In genomic region chr17:40026816-40027613, GRCh38 we compare ENCODE assay signal across 8 cellular contexts. TPM values are rescaled to one million over a fixed set of nuclear protein-coding genes. Genes with fewer than 3 reads are reported as not detected.
DNase-seq lines count a peak whose midpoint lies in the region; ATAC-seq and TF ChIP-seq lines count a peak whose summit lies in the region.

No MANE protein-coding gene starts in this region.

- TF ChIP-seq CTCF in GM12865 (IDR thresholded peaks at IDR 0.05; ENCODE audit: insufficient read depth, low read depth, low read length, missing control alignments) (peak; percentile 87), NB4 (IDR thresholded peaks at IDR 0.05; ENCODE audit: low read depth, low read length) (peak; percentile 90), SU-DHL-6 (IDR thresholded peaks at IDR 0.05; ENCODE audit: insufficient read depth, low read length, poor library complexity, severe bottlenecking) (peak; percentile 88), upper lobe of right lung (IDR thresholded peaks at IDR 0.05) (peak; percentile 95)

- H3K9me3 ChIP-seq in SU-DHL-6 (ENCODE audit: insufficient read depth, low read length) (no peaks in the 10 kb centered on the region), upper lobe of right lung (no peaks in the 10 kb centered on the region)

- intact Hi-C loops in Right ventricle myocardium superior (cut with DNase I): no loop called here
- intact Hi-C loops in posterior vena cava (cut with DNase I): no loop called here
- intact Hi-C loops in upper lobe of right lung (cut with DNase I): no loop called here

- ATAC-seq in activated naive CD8-positive, alpha-beta T cell treated with anti-CD3 and anti-CD28 coated beads, Interleukin-2, amount 10 ng/mL, durations not matched to agents 7 days and 5 days (ENCODE audit: low read depth): peak; percentile 87
- ATAC-seq in Right ventricle myocardium superior (ENCODE audit: poor library complexity): peak; percentile 95
- ATAC-seq in upper lobe of right lung: peak; percentile 90
- ATAC-seq in HG03460 (IDR thresholded peaks at IDR 0.05; ENCODE audit: unreplicated experiment): no peak

- no peak overlapping the region for H3K4me2 ChIP-seq in SU-DHL-6 (ENCODE audit: low read depth, low read length, poor library complexity, severe bottlenecking)

- no peaks in the 10 kb centered on the region for H3K79me2 ChIP-seq in SU-DHL-6 (ENCODE audit: insufficient read depth, low read length)

- no peak for TF ChIP-seq POLR2A in NB4 (IDR thresholded peaks at IDR 0.05; ENCODE audit: extremely low read depth, insufficient read length)

- H3K4me3 Mint-ChIP-seq in activated naive CD8-positive, alpha-beta T cell treated with anti-CD3 and anti-CD28 coated beads, Interleukin-2, amount 10 ng/mL, durations not matched to agents 7 days and 5 days: no peak overlapping the region

- no peak overlapping the region for H2AFZ ChIP-seq in SU-DHL-6 (ENCODE audit: low read depth, low read length, severe bottlenecking)

- no peaks in the 10 kb centered on the region for H3K36me3 ChIP-seq in SU-DHL-6 (ENCODE audit: low read length)
- peaks cover 73% of the 10 kb centered on the region for H3K36me3 ChIP-seq in upper lobe of right lung

- H3K4me3 ChIP-seq in GM12865 (ENCODE audit: low read depth, low read length) (no peak overlapping the region), NB4 (ENCODE audit: low read depth, low read length) (no peak overlapping the region), SU-DHL-6 (ENCODE audit: insufficient read depth, low read length, poor library complexity, severe bottlenecking) (no peak overlapping the region), upper lobe of right lung (no peak overlapping the region)

- POLR2A ChIA-PET in activated naive CD8-positive, alpha-beta T cell treated with anti-CD3 and anti-CD28 coated beads, Interleukin-2, amount 10 ng/mL, durations not matched to agents 7 days and 5 days (lab: Charles Lee): interaction anchor here (1.2 kb wide), 1 partner anchor 27 kb away, joined by 4 read pairs; the partner anchor contains the start of gene MED24

- peaks cover 47% of the 10 kb centered on the region for H3K4me1 ChIP-seq in upper lobe of right lung

- H3K27ac Mint-ChIP-seq in activated naive CD8-positive, alpha-beta T cell treated with anti-CD3 and anti-CD28 coated beads, Interleukin-2, amount 10 ng/mL, durations not matched to agents 7 days and 5 days: no peak overlapping the region

- no peak overlapping the region for H3K27ac ChIP-seq in SU-DHL-6 (ENCODE audit: low read depth, low read length)
- H3K27ac ChIP-seq in upper lobe of right lung: no peak overlapping the region

- H3K9me2 ChIP-seq in SU-DHL-6 (replicated peaks; ENCODE audit: insufficient read depth, low read length): no peaks in the 10 kb centered on the region

- H3K27me3 Mint-ChIP-seq in activated naive CD8-positive, alpha-beta T cell treated with anti-CD3 and anti-CD28 coated beads, Interleukin-2, amount 10 ng/mL, durations not matched to agents 7 days and 5 days: no peaks in the 10 kb centered on the region

- H3K27me3 ChIP-seq in SU-DHL-6 (ENCODE audit: low read length): no peaks in the 10 kb centered on the region
- H3K27me3 ChIP-seq in upper lobe of right lung: no peaks in the 10 kb centered on the region

- H3K4me1 Mint-ChIP-seq in activated naive CD8-positive, alpha-beta T cell treated with anti-CD3 and anti-CD28 coated beads, Interleukin-2, amount 10 ng/mL, durations not matched to agents 7 days and 5 days: peaks cover 18% of the 10 kb centered on the region

- peaks cover 25% of the 10 kb centered on the region for H3K36me3 Mint-ChIP-seq in activated naive CD8-positive, alpha-beta T cell treated with anti-CD3 and anti-CD28 coated beads, Interleukin-2, amount 10 ng/mL, durations not matched to agents 7 days and 5 days

- H3F3A ChIP-seq in SU-DHL-6 (ENCODE audit: insufficient read depth): no peaks in the 10 kb centered on the region

- H3K9me3 Mint-ChIP-seq in activated naive CD8-positive, alpha-beta T cell treated with anti-CD3 and anti-CD28 coated beads, Interleukin-2, amount 10 ng/mL, durations not matched to agents 7 days and 5 days: no peaks in the 10 kb centered on the region

- no peaks in the 10 kb centered on the region for H4K20me1 ChIP-seq in SU-DHL-6 (ENCODE audit: low read depth, low read length)

- DNase-seq in GM12865 (ENCODE audit: low read depth) (peak; percentile 86), NB4 (ENCODE audit: low read depth) (peak; percentile 81), Right ventricle myocardium superior (peak; percentile 83), posterior vena cava (ENCODE audit: low spot score) (peak; percentile 94), upper lobe of right lung (peak; percentile 86)
- DNase-seq in activated naive CD8-positive, alpha-beta T cell treated with anti-CD3 and anti-CD28 coated beads, Interleukin-2, amount 10 ng/mL, durations not matched to agents 7 days and 5 days: peak; percentile 79

- no peak overlapping the region for H3K9ac ChIP-seq in SU-DHL-6 (ENCODE audit: low read length)

RNA-seq across cellular contexts. Expression of gene CSF3, which starts 11.8 kb away (rescaled TPM):
- not detected for total RNA-seq in activated naive CD8-positive, alpha-beta T cell treated with anti-CD3 and anti-CD28 coated beads, Interleukin-2, amount 10 ng/mL, durations not matched to agents 7 days and 5 days
- total RNA-seq in Right ventricle myocardium superior (not detected), posterior vena cava (10 to 100 TPM in 1 of 2 donors, under 1 TPM in 1; 0.69 to 15.3 TPM), upper lobe of right lung (1.2 TPM)

RNA-seq across cellular contexts. Expression of gene MED24, which starts 27.2 kb away (rescaled TPM):
- total RNA-seq in activated naive CD8-positive, alpha-beta T cell treated with anti-CD3 and anti-CD28 coated beads, Interleukin-2, amount 10 ng/mL, durations not matched to agents 7 days and 5 days: 10 to 100 TPM; 87.0 to 89.9 TPM
- total RNA-seq in Right ventricle myocardium superior (54.0 TPM), posterior vena cava (10 to 100 TPM; 46.2 to 53.2 TPM), upper lobe of right lung (81.3 TPM)

RNA-seq across cellular contexts. Expression of gene THRA, which starts 35.8 kb away (rescaled TPM):
- total RNA-seq in activated naive CD8-positive, alpha-beta T cell treated with anti-CD3 and anti-CD28 coated beads, Interleukin-2, amount 10 ng/mL, durations not matched to agents 7 days and 5 days: 10 to 100 TPM; 19.9 to 20.3 TPM
- total RNA-seq in Right ventricle myocardium superior: 80.0 TPM
- total RNA-seq in posterior vena cava: 10 to 100 TPM; 50.8 to 65.8 TPM
- 55.6 TPM for total RNA-seq in upper lobe of right lung

RNA-seq across cellular contexts. Expression of gene PSMD3, which starts 46.4 kb away (rescaled TPM):
- 10 to 100 TPM; 82.5 to 87.9 TPM for total RNA-seq in activated naive CD8-positive, alpha-beta T cell treated with anti-CD3 and anti-CD28 coated beads, Interleukin-2, amount 10 ng/mL, durations not matched to agents 7 days and 5 days
- total RNA-seq in Right ventricle myocardium superior (88.0 TPM), posterior vena cava (10 to 100 TPM; 57.6 to 65.5 TPM), upper lobe of right lung (73.6 TPM)
